ENCODE assay signal across 8 cellular contexts in the genomic region with DNA sequence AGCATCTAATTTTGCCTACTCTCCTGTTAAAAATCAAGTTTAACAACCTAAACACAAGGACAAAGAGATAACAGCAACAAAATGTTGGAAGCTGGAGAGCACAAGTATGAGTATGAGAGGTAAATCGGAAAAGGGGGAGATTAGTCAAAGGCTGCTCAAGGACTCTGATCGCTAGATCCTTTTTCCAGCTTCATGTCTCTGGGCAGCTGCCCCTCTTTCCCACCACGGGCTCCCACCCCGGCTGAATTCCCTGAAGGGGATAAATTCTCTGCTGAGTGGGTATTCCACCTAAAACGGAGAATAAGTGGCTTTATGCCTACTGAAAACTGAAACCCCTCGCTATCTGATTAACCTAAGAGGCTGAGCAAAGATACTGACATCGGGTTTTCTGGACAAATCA. TPM values are rescaled to one million over a fixed set of nuclear protein-coding genes. Genes with fewer than 3 reads are reported as not detected.
DNase-seq lines count a peak whose midpoint lies in the region; ATAC-seq and TF ChIP-seq lines count a peak whose summit lies in the region.

No MANE protein-coding gene starts in this region.

- intact Hi-C loops in CD4-positive, alpha-beta memory T cell (cut with micrococcal nuclease) = loop anchor here (1.0 to 5.0 kb wide), 8 partner anchors 46 to 702 kb away; a partner anchor contains a TSS
- intact Hi-C loops in lower leg skin (cut with DNase I; ENCODE audit: low total_unique reads) = loop anchor here (5.0 kb wide), 1 partner anchor 777 kb away; no protein-coding TSS in a partner anchor

- H3K27ac Mint-ChIP-seq in CD4-positive, alpha-beta memory T cell = peak overlapping the region in 6 of 7 donors; percentile 83 to 100 (median 92)
- H3K27ac Mint-ChIP-seq in chondrocyte (ENCODE audit: unreplicated experiment) (peak overlapping the region; percentile 38), nephron (peak overlapping the region; percentile 92 to 98 (median 96))

- no peak for DNase-seq in CD4-positive, alpha-beta memory T cell
- DNase-seq in LNCaP clone FGC (ENCODE audit: low read depth) (no peak), chondrocyte (ENCODE audit: low spot score) (no peak), left lobe of liver (ENCODE audit: low spot score) (no peak), islet precursor cell (no peak), lower leg skin (ENCODE audit: low spot score in 2 of 2) (no peak)

- CTCF ChIA-PET in CD4-positive, alpha-beta memory T cell (lab: Charles Lee; ENCODE audit: partially characterized antibody) = interaction anchor here (1.0 to 2.6 kb wide), 6 partner anchors 27 to 138 kb away, joined by 3 to 15 read pairs (median 6); a partner anchor contains a TSS

- H3K27me3 ChIP-seq in CD4-positive, alpha-beta memory T cell (ENCODE audit: insufficient read depth, low read length) = no peaks in the 10 kb centered on the region

- H3K36me3 Mint-ChIP-seq in CD4-positive, alpha-beta memory T cell = peaks cover 7 to 13% of the 10 kb centered on the region in 2 donors
- H3K36me3 Mint-ChIP-seq in chondrocyte (ENCODE audit: low read depth) (peaks cover 3% of the 10 kb centered on the region), nephron (ENCODE audit: low read depth) (peaks cover 11% of the 10 kb centered on the region)

- H3K27ac ChIP-seq in CD4-positive, alpha-beta memory T cell (ENCODE audit: low read depth, low read length) = peak overlapping the region; percentile 15

- no peaks in the 10 kb centered on the region for H3K36me3 ChIP-seq in CD4-positive, alpha-beta memory T cell (ENCODE audit: insufficient read depth, low read length)

- no peak for TF ChIP-seq CTCF in LNCaP clone FGC (IDR thresholded peaks at IDR 0.05; ENCODE audit: control insufficient read depth, extremely low read depth, insufficient read depth)
- TF ChIP-seq CTCF in chondrocyte (IDR thresholded peaks at IDR 0.05) = no peak
- no peak for TF ChIP-seq CTCF in nephron (IDR thresholded peaks at IDR 0.05; ENCODE audit: unreplicated experiment in 3 of 3)
- TF ChIP-seq CTCF in lower leg skin (IDR thresholded peaks at IDR 0.05) = no peak

- H3K4me3 ChIP-seq in CD4-positive, alpha-beta memory T cell (ENCODE audit: low read length in 2 of 2) = peak overlapping the region; percentile 34 to 52
- peak overlapping the region; percentile 72 for H3K4me3 ChIP-seq in LNCaP clone FGC (ENCODE audit: low read depth, low read length)
- H3K4me3 ChIP-seq in lower leg skin (ENCODE audit: low read depth, poor library complexity, severe bottlenecking) = no peak overlapping the region

- no peaks in the 10 kb centered on the region for H3K9me3 Mint-ChIP-seq in CD4-positive, alpha-beta memory T cell
- H3K9me3 Mint-ChIP-seq in chondrocyte (ENCODE audit: low read depth) (peaks cover 2% of the 10 kb centered on the region), nephron (no peaks in the 10 kb centered on the region)

- H3K9me3 ChIP-seq in CD4-positive, alpha-beta memory T cell (ENCODE audit: control insufficient read depth in 1 of 2, low read length in 2 of 2) = no peaks in the 10 kb centered on the region

- no peaks in the 10 kb centered on the region for H3K27me3 Mint-ChIP-seq in CD4-positive, alpha-beta memory T cell
- H3K27me3 Mint-ChIP-seq in chondrocyte (ENCODE audit: low read depth) (no peaks in the 10 kb centered on the region), nephron (ENCODE audit: low read depth) (peaks cover 3% of the 10 kb centered on the region)

- WGBS in lower leg skin, 2 donors = 69 to 78% methylated on average over 7 of the region's 7 CpGs

- TF ChIP-seq POLR2A in lower leg skin (IDR thresholded peaks at IDR 0.05) = no peak

- no peak for ATAC-seq in activated CD4-positive, CD25-positive, alpha-beta regulatory T cell treated with anti-CD3 and anti-CD28 coated beads, Interleukin-2, amount 50 U/mL, for 24 hours
- ATAC-seq in left lobe of liver = no peak

- peak overlapping the region; percentile 82 to 99 (median 98) for H3K4me3 Mint-ChIP-seq in CD4-positive, alpha-beta memory T cell
- peak overlapping the region; percentile 87 for H3K4me3 Mint-ChIP-seq in chondrocyte (ENCODE audit: unreplicated experiment)
- peak overlapping the region; percentile 96 to 98 (median 97) for H3K4me3 Mint-ChIP-seq in nephron

- POLR2A ChIA-PET in CD4-positive, alpha-beta memory T cell (lab: Charles Lee; ENCODE audit: partially characterized antibody) = interaction anchor here (1.3 to 4.1 kb wide), 6 partner anchors 69 to 430 kb away, joined by 3 to 75 read pairs (median 26); a partner anchor contains a TSS

- peaks cover 37% of the 10 kb centered on the region for H3K4me1 ChIP-seq in CD4-positive, alpha-beta memory T cell (ENCODE audit: insufficient read depth, low read length)

- peaks cover 28 to 46% (median 38%) of the 10 kb centered on the region in 4 donors for H3K4me1 Mint-ChIP-seq in CD4-positive, alpha-beta memory T cell
- H3K4me1 Mint-ChIP-seq in chondrocyte (ENCODE audit: low read depth) (peaks cover 40% of the 10 kb centered on the region), nephron (peaks cover 28% of the 10 kb centered on the region)

RNA-seq across cellular contexts. Expression of a gene that starts 0.7 kb away (rescaled TPM):
- 10 to 100 TPM; 17.4 to 18.2 TPM for total RNA-seq in CD4-positive, alpha-beta memory T cell
- 10 to 100 TPM; 21.7 to 25.4 TPM for polyA plus RNA-seq in CD4-positive, alpha-beta memory T cell
- 20.3 to 22.0 TPM (median 20.9 TPM) in 3 replicates for total RNA-seq in chondrocyte
- 27.2 TPM for total RNA-seq in left lobe of liver
- 10 to 100 TPM; 15.1 to 16.9 (median 15.5) TPM for total RNA-seq in lower leg skin

Comparison
In these comparisons a context has a peak if more than half of its experiments do, and no peak if none do; other contexts are left out.
1. H3K27ac Mint-ChIP-seq: peak in every context shown above with its lines; median percentile 96 in nephron; 92 in CD4-positive, alpha-beta memory T cell; 38 in chondrocyte.